Comparison of ENCODE assay signal across 9 cellular contexts in genomic region chr6:24858154-24858801, GRCh38. TPM values are rescaled to one million over a fixed set of nuclear protein-coding genes. Genes with fewer than 3 reads are reported as not detected.
DNase-seq lines count a peak whose midpoint lies in the region; ATAC-seq and TF ChIP-seq lines count a peak whose summit lies in the region.
"Had no signal": no experiment of that assay in that cellular context is flagged by ENCODE, and none has a peak within 500 bp of the region (broad histone marks: within the 10 kb centered on the region; RNA-seq: fewer than 3 reads in every experiment).

No MANE protein-coding gene starts in this region.

- peaks cover 0 to 2% (median 0%) of the 10 kb centered on the region in 3 donors for H3K27me3 Mint-ChIP-seq in CD14-positive monocyte (ENCODE audit: low read depth in 3 of 3)
- no peaks in the 10 kb centered on the region for H3K27me3 Mint-ChIP-seq in activated T-helper 17 cell treated with anti-CD3 and anti-CD28 coated beads, Interleukin-2, amount 50 U/mL, for 72 hours
- H3K27me3 Mint-ChIP-seq in progenitor cell of endocrine pancreas: no peaks in the 10 kb centered on the region

- no peak overlapping the region for H3K4me3 ChIP-seq in liver (ENCODE audit: low read depth in 1 of 3, low read length in 3 of 3)

- H3K27ac Mint-ChIP-seq in CD14-positive monocyte (peak overlapping the region; percentile 93 to 99 (median 98)), progenitor cell of endocrine pancreas (no peak overlapping the region)
- peak overlapping the region; percentile 93 for H3K27ac Mint-ChIP-seq in activated T-helper 17 cell treated with anti-CD3 and anti-CD28 coated beads, Interleukin-2, amount 50 U/mL, for 72 hours

- H3K9me3 ChIP-seq in liver (ENCODE audit: control insufficient read depth in 4 of 4, low read length in 3 of 4): no peaks in the 10 kb centered on the region

- H3K9ac ChIP-seq in liver (ENCODE audit: low read depth in 1 of 2, low read length in 2 of 2): no peak overlapping the region

- TF ChIP-seq RAD21 in liver (IDR thresholded peaks at IDR 0.05): peak in 1 of 2 donors; percentile 28

- H3K27me3 ChIP-seq in liver (ENCODE audit: control insufficient read depth in 4 of 4, insufficient read depth in 4 of 4, low read length in 3 of 4): no peaks in the 10 kb centered on the region

- intact Hi-C loops in CD14-positive monocyte (cut with micrococcal nuclease): loop anchor here (5.0 kb wide), 2 partner anchors 74 to 159 kb away; no protein-coding TSS in a partner anchor

- H3K4me1 ChIP-seq in liver (ENCODE audit: control insufficient read depth in 4 of 4, insufficient read depth in 4 of 4, low read length in 3 of 4): peaks cover 0 to 7% (median 0%) of the 10 kb centered on the region in 4 donors

- H3K27ac ChIP-seq in liver (ENCODE audit: low read depth in 1 of 2, low read length in 2 of 2): peak overlapping the region in 1 of 2 donors; percentile 25

- H3K9me3 Mint-ChIP-seq in CD14-positive monocyte (no peaks in the 10 kb centered on the region), progenitor cell of endocrine pancreas (ENCODE audit: low read depth) (no peaks in the 10 kb centered on the region)
- no peaks in the 10 kb centered on the region for H3K9me3 Mint-ChIP-seq in activated T-helper 17 cell treated with anti-CD3 and anti-CD28 coated beads, Interleukin-2, amount 50 U/mL, for 72 hours

- TF ChIP-seq CTCF in CD14-positive monocyte (IDR thresholded peaks at IDR 0.05) (no peak), liver (IDR thresholded peaks at IDR 0.05; ENCODE audit: low read depth, low read length, missing input control) (no peak), GM10266 (IDR thresholded peaks at IDR 0.05; ENCODE audit: control insufficient read depth, insufficient read depth, low read depth, missing control alignments) (no peak), progenitor cell of endocrine pancreas (IDR thresholded peaks at IDR 0.05; ENCODE audit: unreplicated experiment) (no peak)

- WGBS in liver: 41% methylated on average over 2 of the region's 2 CpGs

- no peaks in the 10 kb centered on the region for H3K36me3 ChIP-seq in liver (ENCODE audit: control insufficient read depth in 4 of 4, insufficient read depth in 3 of 4, low read depth in 1 of 4, low read length in 3 of 4)

- H3K36me3 Mint-ChIP-seq in CD14-positive monocyte (peaks cover 91 to 97% of the 10 kb centered on the region in 2 donors), progenitor cell of endocrine pancreas (ENCODE audit: insufficient read depth) (no peaks in the 10 kb centered on the region)
- peaks cover 99% of the 10 kb centered on the region for H3K36me3 Mint-ChIP-seq in activated T-helper 17 cell treated with anti-CD3 and anti-CD28 coated beads, Interleukin-2, amount 50 U/mL, for 72 hours (ENCODE audit: low read depth)

- DNase-seq in CD14-positive monocyte (ENCODE audit: low spot score) (peak; percentile 80), mucosa of gallbladder (ENCODE audit: low spot score) (no peak), GM10266 (ENCODE audit: extremely low spot score) (no peak), progenitor cell of endocrine pancreas (ENCODE audit: low spot score, unreplicated experiment) (no peak)

- H3K4me1 Mint-ChIP-seq in CD14-positive monocyte (peaks cover 68% of the 10 kb centered on the region), progenitor cell of endocrine pancreas (ENCODE audit: low read depth) (peaks cover 3% of the 10 kb centered on the region)
- peaks cover 57% of the 10 kb centered on the region for H3K4me1 Mint-ChIP-seq in activated T-helper 17 cell treated with anti-CD3 and anti-CD28 coated beads, Interleukin-2, amount 50 U/mL, for 72 hours

- ATAC-seq in GM19455 (IDR thresholded peaks at IDR 0.05; ENCODE audit: unreplicated experiment) (peak; percentile 67), HG03565 (IDR thresholded peaks at IDR 0.05; ENCODE audit: unreplicated experiment) (peak; percentile 45)
- ATAC-seq in activated T-helper 17 cell treated with anti-CD3 and anti-CD28 coated beads, Interleukin-2, amount 50 U/mL, for 72 hours (replicated peaks): peak; percentile 43

- H3K4me3 Mint-ChIP-seq in CD14-positive monocyte (peak overlapping the region; percentile 3 to 72), progenitor cell of endocrine pancreas (ENCODE audit: low read depth) (no peak overlapping the region)
- H3K4me3 Mint-ChIP-seq in activated T-helper 17 cell treated with anti-CD3 and anti-CD28 coated beads, Interleukin-2, amount 50 U/mL, for 72 hours: peak overlapping the region; percentile 82

TF ChIP-seq in liver, 16 proteins besides CTCF, POLR2A, EP300 and RAD21:
- TF ChIP-seq EGR1 (IDR thresholded peaks at IDR 0.05; ENCODE audit: low read depth in 2 of 2) (peak in 1 of 2 donors; percentile 34), GABPA (IDR thresholded peaks at IDR 0.05 in 1 of 2, conservative IDR thresholded peaks at IDR 0.05 in 1 of 2) (no peak), FOXA2 (IDR thresholded peaks at IDR 0.05) (peak; percentile 36), MAX (IDR thresholded peaks at IDR 0.05) (peak; percentile 41), SP1 (IDR thresholded peaks at IDR 0.05) (peak; percentile 16), YY1 (IDR thresholded peaks at IDR 0.05) (no peak), ATF3 (IDR thresholded peaks at IDR 0.05) (no peak)
TF ChIP-seq in liver: peak in this region for 4.

RNA-seq across cellular contexts. Expression of gene ARMH2, which starts 59.6 kb away (rescaled TPM):
- polyA plus RNA-seq in CD14-positive monocyte (under 1 TPM in 1 of 2 donors, not detected in 1; 0.34 TPM), liver (not detected)
- under 1 TPM; 0.43 to 0.45 TPM for total RNA-seq in activated T-helper 17 cell treated with anti-CD3 and anti-CD28 coated beads, Interleukin-2, amount 50 U/mL, for 72 hours
- total RNA-seq in liver (not detected), mucosa of gallbladder (not detected), progenitor cell of endocrine pancreas (not detected in 2 replicates)
- total RNA-seq: dermis microvascular lymphatic vessel endothelial cell had no signal
